Comparison of ENCODE assay signal across 8 cellular contexts in the genomic region with DNA sequence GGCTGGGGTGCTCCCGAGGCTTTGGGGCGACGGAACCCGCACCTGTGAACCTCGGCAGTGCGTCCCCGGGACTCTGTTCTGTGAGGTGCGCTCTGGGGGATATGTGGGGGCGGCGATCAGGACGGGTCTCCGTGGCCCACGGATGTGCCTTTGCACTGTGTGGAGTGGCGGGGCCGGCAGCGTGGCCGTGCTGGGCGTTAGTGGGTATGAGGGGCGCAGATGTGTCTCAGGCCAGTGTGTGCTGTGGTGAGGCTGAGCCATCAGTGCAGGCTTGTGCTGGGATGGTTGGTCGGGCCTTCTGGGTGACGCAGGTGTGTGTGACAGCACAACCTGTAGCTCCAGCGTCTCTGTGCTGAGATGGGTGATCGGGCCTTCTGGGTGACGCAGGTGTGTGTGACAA. TPM values are rescaled to one million over a fixed set of nuclear protein-coding genes. Genes with fewer than 3 reads are reported as not detected.
DNase-seq lines count a peak whose midpoint lies in the region; ATAC-seq and TF ChIP-seq lines count a peak whose summit lies in the region.

No MANE protein-coding gene starts in this region.

- POLR2A ChIA-PET in activated CD8-positive, alpha-beta T cell treated with anti-CD3 and anti-CD28 coated beads, Interleukin-2, amount 10 ng/mL, durations not matched to agents 7 days and 5 days (lab: Charles Lee) = interaction anchor here (1.0 kb wide), 1 partner anchor 160 kb away, joined by 3 read pairs; a partner anchor contains a TSS

- H3K4me1 Mint-ChIP-seq in activated CD8-positive, alpha-beta T cell treated with anti-CD3 and anti-CD28 coated beads, Interleukin-2, amount 10 ng/mL, durations not matched to agents 7 days and 5 days (ENCODE audit: low read depth) = peaks cover 17% of the 10 kb centered on the region
- peaks cover 8 to 11% of the 10 kb centered on the region in 2 donors for H3K4me1 Mint-ChIP-seq in stimulated activated naive B cell treated with anti-CD40 and anti-IgM and Interleukin-4, amounts not matched to agents 10 μg/mL and 1 μg/mL and 100 μg/mL, for 72 hours

- peaks cover 7% of the 10 kb centered on the region for H3K9me3 Mint-ChIP-seq in activated CD8-positive, alpha-beta T cell treated with anti-CD3 and anti-CD28 coated beads, Interleukin-2, amount 10 ng/mL, durations not matched to agents 7 days and 5 days (ENCODE audit: insufficient read depth)
- H3K9me3 Mint-ChIP-seq in stimulated activated naive B cell treated with anti-CD40 and anti-IgM and Interleukin-4, amounts not matched to agents 10 μg/mL and 1 μg/mL and 100 μg/mL, for 72 hours = peaks cover 3 to 9% of the 10 kb centered on the region in 2 donors

- no peak for DNase-seq in HFF-Myc (ENCODE audit: extremely low read depth, low read depth)
- no peak for DNase-seq in activated CD8-positive, alpha-beta T cell treated with anti-CD3 and anti-CD28 coated beads, Interleukin-2, amount 10 ng/mL, durations not matched to agents 7 days and 5 days
- no peak for DNase-seq in heart right ventricle
- DNase-seq in stimulated activated naive B cell treated with anti-CD40 and anti-IgM and Interleukin-4, amounts not matched to agents 10 μg/mL and 1 μg/mL and 100 μg/mL, for 72 hours = no peak
- DNase-seq in stimulated activated CD4-positive, alpha-beta T cell treated with anti-CD3 and anti-CD28 coated beads, Interleukin-2, amount 100 ng/mL, for 24 hours = no peak
- no peak for DNase-seq in superior temporal gyrus (ENCODE audit: extremely low spot score)
- no peak for DNase-seq in NCI-H524 treated with DMSO at 0.1 percent for 48 hours (lab: John Stamatoyannopoulos, UW)
- DNase-seq in OCI-M2 (lab: John Stamatoyannopoulos, UW; ENCODE audit: unreplicated experiment) = no peak

- H3K36me3 Mint-ChIP-seq in activated CD8-positive, alpha-beta T cell treated with anti-CD3 and anti-CD28 coated beads, Interleukin-2, amount 10 ng/mL, durations not matched to agents 7 days and 5 days (ENCODE audit: low read depth) = peaks cover 36% of the 10 kb centered on the region
- H3K36me3 Mint-ChIP-seq in stimulated activated naive B cell treated with anti-CD40 and anti-IgM and Interleukin-4, amounts not matched to agents 10 μg/mL and 1 μg/mL and 100 μg/mL, for 72 hours = peaks cover 26 to 48% of the 10 kb centered on the region in 2 donors

- TF ChIP-seq CTCF in HFF-Myc (IDR thresholded peaks at IDR 0.05; ENCODE audit: low read depth, low read length, missing control alignments) = no peak
- TF ChIP-seq CTCF in heart right ventricle (IDR thresholded peaks at IDR 0.05) = no peak

- intact Hi-C loops in heart right ventricle (cut with DNase I) = no loop called here

- H3K27ac ChIP-seq in heart right ventricle = peak overlapping the region; percentile 10 to 92 (median 85)

- CTCF ChIA-PET in activated CD8-positive, alpha-beta T cell treated with anti-CD3 and anti-CD28 coated beads, Interleukin-2, amount 10 ng/mL, durations not matched to agents 7 days and 5 days (lab: Charles Lee) = no interaction called here

- ATAC-seq in activated CD8-positive, alpha-beta T cell treated with anti-CD3 and anti-CD28 coated beads, Interleukin-2, amount 10 ng/mL, durations not matched to agents 7 days and 5 days = peak; percentile 28
- ATAC-seq in heart right ventricle = peak; percentile 14 to 66 (median 28)
- ATAC-seq in stimulated activated naive B cell treated with anti-CD40 and anti-IgM and Interleukin-4, amounts not matched to agents 10 μg/mL and 1 μg/mL and 100 μg/mL, for 72 hours (replicated peaks) = peak; percentile 23 to 28

- peaks cover 0 to 20% (median 5%) of the 10 kb centered on the region in 9 donors for H3K4me1 ChIP-seq in heart right ventricle

- peak overlapping the region; percentile 88 for H3K4me3 Mint-ChIP-seq in activated CD8-positive, alpha-beta T cell treated with anti-CD3 and anti-CD28 coated beads, Interleukin-2, amount 10 ng/mL, durations not matched to agents 7 days and 5 days
- peak overlapping the region; percentile 96 to 97 for H3K4me3 Mint-ChIP-seq in stimulated activated naive B cell treated with anti-CD40 and anti-IgM and Interleukin-4, amounts not matched to agents 10 μg/mL and 1 μg/mL and 100 μg/mL, for 72 hours

- H3K9me3 ChIP-seq in heart right ventricle = no peaks in the 10 kb centered on the region

- H3K27me3 Mint-ChIP-seq in activated CD8-positive, alpha-beta T cell treated with anti-CD3 and anti-CD28 coated beads, Interleukin-2, amount 10 ng/mL, durations not matched to agents 7 days and 5 days (ENCODE audit: low read depth) = no peaks in the 10 kb centered on the region
- H3K27me3 Mint-ChIP-seq in stimulated activated naive B cell treated with anti-CD40 and anti-IgM and Interleukin-4, amounts not matched to agents 10 μg/mL and 1 μg/mL and 100 μg/mL, for 72 hours = no peaks in the 10 kb centered on the region

- H3K4me3 ChIP-seq in HFF-Myc (replicated peaks; ENCODE audit: low read depth, low read length) (peak overlapping the region; percentile 37), heart right ventricle (peak overlapping the region; percentile 42 to 75 (median 62))

- H3K36me3 ChIP-seq in heart right ventricle = peaks cover 0 to 33% (median 8%) of the 10 kb centered on the region in 9 donors

- no peaks in the 10 kb centered on the region for H3K27me3 ChIP-seq in heart right ventricle

- H3K27ac Mint-ChIP-seq in activated CD8-positive, alpha-beta T cell treated with anti-CD3 and anti-CD28 coated beads, Interleukin-2, amount 10 ng/mL, durations not matched to agents 7 days and 5 days = peak overlapping the region; percentile 93
- H3K27ac Mint-ChIP-seq in stimulated activated naive B cell treated with anti-CD40 and anti-IgM and Interleukin-4, amounts not matched to agents 10 μg/mL and 1 μg/mL and 100 μg/mL, for 72 hours = peak overlapping the region; percentile 99

- 49 to 57% methylated on average over 24 of the region's 24 CpGs for WGBS in heart right ventricle, 2 donors

RNA-seq across cellular contexts. Expression of a gene that starts 16.9 kb away (rescaled TPM):
- total RNA-seq in activated CD8-positive, alpha-beta T cell treated with anti-CD3 and anti-CD28 coated beads, Interleukin-2, amount 10 ng/mL, durations not matched to agents 7 days and 5 days = 10 to 100 TPM; 17.3 to 20.6 TPM
- total RNA-seq in heart right ventricle = 10 to 100 TPM; 10.4 to 21.9 (median 14.4) TPM
- 10 to 100 TPM in 1 of 2 donors, 1 to 10 TPM in 1; 5.1 to 19.9 TPM for polyA plus RNA-seq in heart right ventricle
